In genomic region chrX:154462396-154462795, GRCh38 we compare ENCODE assay signal across 25 cellular contexts. TPM values are rescaled to one million over a fixed set of nuclear protein-coding genes. Genes with fewer than 3 reads are reported as not detected.
DNase-seq lines count a peak whose midpoint lies in the region; ATAC-seq and TF ChIP-seq lines count a peak whose summit lies in the region.
"Had no signal": no experiment of that assay in that cellular context is flagged by ENCODE, and none has a peak within 500 bp of the region (broad histone marks: within the 10 kb centered on the region; RNA-seq: fewer than 3 reads in every experiment).

No MANE protein-coding gene starts in this region.

- peaks cover 5% of the 10 kb centered on the region for H3K4me1 ChIP-seq in right cardiac atrium (ENCODE audit: control insufficient read depth, insufficient read depth, low read length)

- no peak overlapping the region for H2AFZ ChIP-seq in neural cell (ENCODE audit: low read depth, low read length)

- no peak for TF ChIP-seq RAD21 in neural cell (conservative IDR thresholded peaks at IDR 0.05)

- no peaks in the 10 kb centered on the region for H3K27me3 ChIP-seq in right cardiac atrium (ENCODE audit: control insufficient read depth, insufficient read depth)
- no peaks in the 10 kb centered on the region for H3K27me3 ChIP-seq in neural cell (ENCODE audit: insufficient read depth, low read depth, low read length)
- H3K27me3 ChIP-seq: BE2C had no signal

- no peak for TF ChIP-seq CTCF in neural cell (IDR thresholded peaks at IDR 0.05; ENCODE audit: poor library complexity, severe bottlenecking)

- H3K9ac ChIP-seq in neural cell (ENCODE audit: low read length) = no peak overlapping the region
- H3K9ac ChIP-seq: BLaER1 had no signal

- no peaks in the 10 kb centered on the region for H4K20me1 ChIP-seq in neural cell (ENCODE audit: insufficient read depth)

- H3K9me2 ChIP-seq in neural cell (ENCODE audit: insufficient read depth, low read length) = no peaks in the 10 kb centered on the region

- H3K9me3 ChIP-seq in right cardiac atrium (ENCODE audit: control insufficient read depth, low read length) = no peaks in the 10 kb centered on the region
- H3K9me3 ChIP-seq in neural cell (ENCODE audit: low read length) = no peaks in the 10 kb centered on the region
- H3K9me3 ChIP-seq: A549, BE2C had no signal

- no peaks in the 10 kb centered on the region for H3F3A ChIP-seq in neural cell (ENCODE audit: insufficient read depth, low read length, poor library complexity, severe bottlenecking)

- H3K27ac ChIP-seq in right cardiac atrium (ENCODE audit: low read length) (no peak overlapping the region), neural cell (ENCODE audit: low read length) (no peak overlapping the region), substantia nigra (ENCODE audit: low read depth, low read length, poor library complexity, severe bottlenecking) (no peak overlapping the region)
- H3K27ac ChIP-seq: 22Rv1, A549, BLaER1 had no signal

- intact Hi-C loops in right cardiac atrium (cut with DNase I) (no loop called here), cardiac septum (cut with DNase I) (no loop called here)

- H3K79me2 ChIP-seq in neural cell (replicated peaks; ENCODE audit: insufficient read depth, low read length) = peaks cover 18% of the 10 kb centered on the region

- 69% methylated on average over 8 of the region's 8 CpGs for WGBS in right cardiac atrium

- H3K4me2 ChIP-seq in neural cell (ENCODE audit: low read length) = no peak overlapping the region
- H3K4me2 ChIP-seq: A549, BLaER1 had no signal

- no peak for TF ChIP-seq EP300 in neural cell (conservative IDR thresholded peaks at IDR 0.05; ENCODE audit: poor library complexity, severe bottlenecking)

- H3K4me3 ChIP-seq in right cardiac atrium (ENCODE audit: low read length) (no peak overlapping the region), neural cell (ENCODE audit: low read length) (peak overlapping the region; percentile 21)
- H3K4me3 ChIP-seq: A549, BLaER1, GM12878 had no signal

- DNase-seq in right cardiac atrium = peak in 2 of 3 donors; percentile 13 to 40
- no peak for DNase-seq in cardiac septum (ENCODE audit: low spot score)
- peak; percentile 61 for DNase-seq in medulla oblongata (ENCODE audit: extremely low spot score)
- DNase-seq in substantia nigra (lab: John Stamatoyannopoulos, UW) = peak in 26 of 49 donors; percentile 1 to 58 (median 22)
- no peak for DNase-seq in NCI-H2081 treated with DMSO at 0.1 percent for 48 hours (lab: John Stamatoyannopoulos, UW)
- no peak for DNase-seq in globus pallidus (ENCODE audit: low spot score)
- DNase-seq: AML-193; BE2C; CD4-positive, alpha-beta memory T cell; CD4-positive, CD25-positive, alpha-beta regulatory T cell; CD8-positive, alpha-beta memory T cell; COR-L47; DMS 273 treated with DMSO at 0.1 percent for 48 hours; DMS153; DMS53; DMS79; DND-41; EL; GDM1 had no signal

- ATAC-seq in right cardiac atrium (no peak), GM21619 (IDR thresholded peaks at IDR 0.05; ENCODE audit: unreplicated experiment) (no peak)
- ATAC-seq: A549, GM12878 had no signal

- no peaks in the 10 kb centered on the region for H3K36me3 ChIP-seq in neural cell (ENCODE audit: insufficient read depth, low read length)

TF ChIP-seq in neural cell, 6 proteins besides CTCF, POLR2A, EP300 and RAD21:
- TF ChIP-seq POLR2AphosphoS5 (IDR thresholded peaks at IDR 0.05) = no peak
- TF ChIP-seq SMC3 (conservative IDR thresholded peaks at IDR 0.05; ENCODE audit: poor library complexity) = no peak
- TF ChIP-seq MXI1 (conservative IDR thresholded peaks at IDR 0.05; ENCODE audit: poor library complexity, severe bottlenecking) = no peak
- TF ChIP-seq EZH2 (IDR thresholded peaks at IDR 0.05; ENCODE audit: borderline replicate concordance, insufficient read depth, low read length, poor library complexity, severe bottlenecking) = no peak
- TF ChIP-seq REST (IDR thresholded peaks at IDR 0.05; ENCODE audit: borderline replicate concordance) = no peak
- TF ChIP-seq TAF1 (IDR thresholded peaks at IDR 0.05; ENCODE audit: low read depth) = no peak

RNA-seq across cellular contexts. Expression of gene PLXNA3, which starts 4.3 kb away (rescaled TPM):
- 10 to 100 TPM; 26.5 to 34.0 (median 29.6) TPM for total RNA-seq in right cardiac atrium
- polyA plus RNA-seq in right cardiac atrium = 12.2 TPM
- total RNA-seq in cardiac septum = 46.9 TPM
- polyA plus RNA-seq in neural cell = 17.2 and 22.2 TPM in 2 replicates
- polyA minus RNA-seq in neural cell = 27.8 and 28.4 TPM in 2 replicates

RNA-seq across cellular contexts. Expression of gene LAGE3, which starts 16.7 kb away (rescaled TPM):
- total RNA-seq in right cardiac atrium (10 to 100 TPM; 16.3 to 22.0 (median 19.5) TPM), cardiac septum (13.9 TPM)
- polyA plus RNA-seq in right cardiac atrium (25.8 TPM), neural cell (37.3 and 43.6 TPM in 2 replicates)
- 9.3 and 10.9 TPM in 2 replicates for polyA minus RNA-seq in neural cell

RNA-seq across cellular contexts. Expression of gene FAM50A, which starts 18.5 kb away (rescaled TPM):
- total RNA-seq in right cardiac atrium = 10 to 100 TPM; 48.6 to 54.0 (median 53.0) TPM
- 88.7 TPM for polyA plus RNA-seq in right cardiac atrium
- total RNA-seq in cardiac septum = 43.7 TPM
- polyA plus RNA-seq in neural cell = 68.3 and 90.4 TPM in 2 replicates
- polyA minus RNA-seq in neural cell = 23.6 and 28.1 TPM in 2 replicates

RNA-seq across cellular contexts. Expression of gene UBL4A, which starts 24.0 kb away (rescaled TPM):
- total RNA-seq in right cardiac atrium = 10 to 100 TPM; 51.1 to 62.1 (median 60.3) TPM
- 43.6 TPM for polyA plus RNA-seq in right cardiac atrium
- total RNA-seq in cardiac septum = 48.4 TPM
- polyA plus RNA-seq in neural cell = 28.5 and 32.2 TPM in 2 replicates
- 23.9 and 29.2 TPM in 2 replicates for polyA minus RNA-seq in neural cell

RNA-seq across cellular contexts. Expression of gene GDI1, which starts 25.4 kb away (rescaled TPM):
- 10 to 100 TPM; 82.7 to 99.3 (median 96.9) TPM for total RNA-seq in right cardiac atrium
- polyA plus RNA-seq in right cardiac atrium = 102 TPM
- total RNA-seq in cardiac septum = 114 TPM
- polyA plus RNA-seq in neural cell = 370 and 415 TPM in 2 replicates
- polyA minus RNA-seq in neural cell = 393 and 427 TPM in 2 replicates

Comparison
In these comparisons a context has a peak if more than half of its experiments do, and no peak if none do; other contexts are left out.
1. DNase-seq: peak in right cardiac atrium (2 of 3), medulla oblongata (single experiment) and substantia nigra (26 of 49); none in cardiac septum (single experiment), NCI-H2081 treated with DMSO at 0.1 percent for 48 hours (single experiment) and globus pallidus (single experiment).